Comparison of ENCODE assay signal across 8 cellular contexts in the genomic region with DNA sequence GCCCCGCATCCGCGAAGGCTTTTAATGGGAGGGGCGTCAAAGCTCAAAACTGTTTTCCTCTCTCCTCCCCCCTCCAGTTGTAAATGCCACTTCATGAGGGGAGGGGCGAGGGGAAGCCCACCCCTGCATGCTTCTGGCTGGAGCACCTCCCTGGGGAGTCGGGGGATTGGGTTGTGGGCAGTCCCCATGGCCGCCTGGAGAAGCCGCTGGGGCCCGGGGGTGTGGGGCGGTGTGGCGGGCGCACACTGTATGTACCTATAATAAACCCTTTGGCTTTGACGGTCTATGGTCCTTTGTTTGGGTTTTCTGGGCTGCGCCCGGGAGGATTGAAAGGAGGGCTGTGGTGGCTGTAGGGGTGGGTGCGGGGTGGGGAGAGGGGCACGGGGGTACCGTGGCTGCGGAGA. TPM values are rescaled to one million over a fixed set of nuclear protein-coding genes. Genes with fewer than 3 reads are reported as not detected.
DNase-seq lines count a peak whose midpoint lies in the region; ATAC-seq, FAIRE-seq and TF ChIP-seq lines count a peak whose summit lies in the region.

No MANE protein-coding gene starts in this region.

- H4K20me1 ChIP-seq in BLaER1 treated with 17β-estradiol and CSF1 and Interleukin-3, amounts not matched to agents 10 nM and 100 nM, result peaks cover 0 to 7% (median 0%) of the 10 kb centered on the region in 11 experiments; a peak in 2 of 22 replicates

- H3K9ac ChIP-seq in BLaER1 treated with 17β-estradiol and CSF1 and Interleukin-3, amounts not matched to agents 10 nM and 100 nM, result peak overlapping the region; percentile 72 to 90 (median 88)

- H3K27me3 Mint-ChIP-seq in mesothelial cell of epicardium (ENCODE audit: low read depth), result peaks cover 6% of the 10 kb centered on the region

- H3K4me3 ChIP-seq in BLaER1 treated with 17β-estradiol and CSF1 and Interleukin-3, amounts not matched to agents 10 nM and 100 nM, result peak overlapping the region; percentile 70 to 90 (median 82)
- H3K4me3 ChIP-seq in bronchial epithelial cell (ENCODE audit: low read depth, low read length), result peak overlapping the region; percentile 78

- DNase-seq in NCI-H2227 treated with DMSO at 0.1 percent for 48 hours (lab: John Stamatoyannopoulos, UW) (peak; percentile 96), bronchial epithelial cell (ENCODE audit: low read depth) (no peak), mesothelial cell of epicardium (ENCODE audit: low spot score in 2 of 2, unreplicated experiment in 2 of 2) (no peak), foreskin keratinocyte (no peak), NCI-H187 (lab: John Stamatoyannopoulos, UW) (no peak), hippocampal formation (lab: John Stamatoyannopoulos, UW) (no peak)

- H3K9me3 Mint-ChIP-seq in mesothelial cell of epicardium, result no peaks in the 10 kb centered on the region

- TF ChIP-seq CTCF in bronchial epithelial cell (IDR thresholded peaks at IDR 0.05; ENCODE audit: insufficient read depth, low read length, severe bottlenecking), result no peak
- TF ChIP-seq CTCF in mesothelial cell of epicardium (IDR thresholded peaks at IDR 0.05; ENCODE audit: unreplicated experiment), result no peak
- TF ChIP-seq CTCF in foreskin keratinocyte (conservative IDR thresholded peaks at IDR 0.05), result no peak

- no peak for FAIRE-seq in bronchial epithelial cell (lab: Jason Lieb, UNC)

- peak overlapping the region; percentile 80 for H3K4me3 Mint-ChIP-seq in mesothelial cell of epicardium

- peaks cover 6% of the 10 kb centered on the region for H3K36me3 Mint-ChIP-seq in mesothelial cell of epicardium

- ATAC-seq in GM21381 (IDR thresholded peaks at IDR 0.05; ENCODE audit: unreplicated experiment) (peak; percentile 4), foreskin keratinocyte (no peak)

- H3K4me1 Mint-ChIP-seq in mesothelial cell of epicardium, result peaks cover 10% of the 10 kb centered on the region

- no peak overlapping the region for H3K27ac Mint-ChIP-seq in mesothelial cell of epicardium

- H3K4me2 ChIP-seq in BLaER1 treated with 17β-estradiol and CSF1 and Interleukin-3, amounts not matched to agents 10 nM and 100 nM, result peak overlapping the region; percentile 83 to 100 (median 93)

- H3K27me3 ChIP-seq in BLaER1 treated with 17β-estradiol and CSF1 and Interleukin-3, amounts not matched to agents 10 nM and 100 nM, result no peaks in the 10 kb centered on the region
- H3K27me3 ChIP-seq in bronchial epithelial cell (ENCODE audit: control insufficient read depth, insufficient read depth, low read length) (no peaks in the 10 kb centered on the region), foreskin keratinocyte (no peaks in the 10 kb centered on the region)

- peaks cover 11 to 32% (median 23%) of the 10 kb centered on the region in 11 experiments for H3K36me3 ChIP-seq in BLaER1 treated with 17β-estradiol and CSF1 and Interleukin-3, amounts not matched to agents 10 nM and 100 nM
- H3K36me3 ChIP-seq in bronchial epithelial cell (ENCODE audit: control insufficient read depth, insufficient read depth, low read length), result peaks cover 7% of the 10 kb centered on the region

- no peaks in the 10 kb centered on the region for H3K9me3 ChIP-seq in BLaER1 treated with 17β-estradiol and CSF1 and Interleukin-3, amounts not matched to agents 10 nM and 100 nM (replicated peaks in 1 of 11)

- H3K27ac ChIP-seq in BLaER1 treated with 17β-estradiol and CSF1 and Interleukin-3, amounts not matched to agents 10 nM and 100 nM, result peak overlapping the region; percentile 49 to 97 (median 91); a peak in 20 of 22 replicates
- H3K27ac ChIP-seq in foreskin keratinocyte, result no peak overlapping the region

- H3K4me1 ChIP-seq in BLaER1 treated with 17β-estradiol and CSF1 and Interleukin-3, amounts not matched to agents 10 nM and 100 nM, result peaks cover 46 to 80% (median 75%) of the 10 kb centered on the region in 10 experiments
- H3K4me1 ChIP-seq in foreskin keratinocyte, result peaks cover 5% of the 10 kb centered on the region

RNA-seq across cellular contexts. Expression of gene SHKBP1, which starts 0.5 kb away (rescaled TPM):
- 29.2 and 29.4 TPM in 2 replicates for total RNA-seq in bronchial epithelial cell
- 60.9 to 65.3 TPM (median 61.6 TPM) in 3 replicates for total RNA-seq in mesothelial cell of epicardium
- 53.0 and 64.8 TPM in 2 replicates for total RNA-seq in foreskin keratinocyte
- polyA plus RNA-seq in foreskin keratinocyte, result 87.0 and 108 TPM in 2 replicates

RNA-seq across cellular contexts. Expression of gene LTBP4, which starts 25.0 kb away (rescaled TPM):
- total RNA-seq in bronchial epithelial cell, result 20.7 and 21.6 TPM in 2 replicates
- 341 to 364 TPM (median 344 TPM) in 3 replicates for total RNA-seq in mesothelial cell of epicardium
- 39.5 and 42.9 TPM in 2 replicates for total RNA-seq in foreskin keratinocyte
- polyA plus RNA-seq in foreskin keratinocyte, result 50.6 and 51.1 TPM in 2 replicates
